ENCODE assay signal across 10 cellular contexts in the genomic region with DNA sequence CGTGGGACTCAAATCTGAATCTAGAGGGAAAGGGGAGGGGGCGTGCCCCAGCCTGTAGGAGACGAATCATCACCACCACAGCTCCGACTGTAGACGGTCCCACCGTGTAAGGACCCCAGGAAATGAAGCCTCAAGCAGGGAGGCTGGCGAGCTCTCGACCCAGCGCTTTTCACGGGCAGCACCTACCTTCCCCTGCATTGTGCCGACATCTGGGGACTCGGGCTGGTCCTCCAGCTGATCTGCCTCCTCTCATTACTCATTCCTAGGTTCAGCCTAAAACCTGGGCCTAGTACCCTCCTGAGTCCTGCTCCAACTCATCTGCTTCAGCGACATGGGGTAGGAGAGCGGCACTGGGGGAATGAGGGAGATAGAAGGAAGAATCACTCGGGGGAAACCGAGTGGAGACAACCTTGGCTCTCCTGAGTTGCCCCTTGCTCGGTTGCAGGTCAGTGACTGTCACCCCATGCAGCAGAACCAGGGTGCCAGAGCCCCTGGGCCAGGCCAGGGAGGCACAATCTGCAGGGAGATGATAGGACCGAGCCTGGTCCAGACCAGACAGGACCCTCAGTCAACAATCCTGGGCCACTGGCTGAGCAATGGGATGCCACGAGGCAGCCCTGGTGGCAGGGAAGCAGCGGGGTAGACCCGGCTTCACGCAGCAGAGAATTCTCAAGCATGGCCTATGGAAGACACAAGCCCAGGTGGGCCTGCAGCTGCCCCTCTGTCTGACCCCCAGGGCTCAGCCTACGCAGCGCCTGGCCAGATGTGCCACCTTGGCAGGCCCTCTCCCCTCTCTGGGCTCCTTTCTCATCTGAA. TPM values are rescaled to one million over a fixed set of nuclear protein-coding genes. Genes with fewer than 3 reads are reported as not detected.
DNase-seq lines count a peak whose midpoint lies in the region; ATAC-seq and TF ChIP-seq lines count a peak whose summit lies in the region.
"Had no signal": no experiment of that assay in that cellular context is flagged by ENCODE, and none has a peak within 500 bp of the region (broad histone marks: within the 10 kb centered on the region; RNA-seq: fewer than 3 reads in every experiment).

No MANE protein-coding gene starts in this region.

- H3K36me3 ChIP-seq in HCT116 (ENCODE audit: control insufficient read depth in 1 of 2, insufficient read depth in 2 of 2, low read length in 2 of 2): no peaks in the 10 kb centered on the region; a peak in 1 of 4 replicates
- no peaks in the 10 kb centered on the region for H3K36me3 ChIP-seq in adrenal gland (replicated peaks in 1 of 2)
- H3K36me3 ChIP-seq in iPS-18a (ENCODE audit: control insufficient read depth, low read depth, low read length): no peaks in the 10 kb centered on the region
- H3K36me3 ChIP-seq in smooth muscle cell (ENCODE audit: low read depth): no peaks in the 10 kb centered on the region

- POLR2A ChIA-PET in HCT116 (lab: Charles Lee): interaction anchor here (1.1 kb wide), 1 partner anchor 133 kb away, joined by 3 read pairs; no protein-coding TSS in a partner anchor

- H3K9me3 ChIP-seq in HCT116 (ENCODE audit: control insufficient read depth in 1 of 2, insufficient read depth in 1 of 2, low read depth in 1 of 2, low read length in 2 of 2) (no peaks in the 10 kb centered on the region), adrenal gland (replicated peaks in 1 of 3) (no peaks in the 10 kb centered on the region), iPS-18a (ENCODE audit: control insufficient read depth, low read depth, low read length) (no peaks in the 10 kb centered on the region), smooth muscle cell (replicated peaks; ENCODE audit: low read depth) (no peaks in the 10 kb centered on the region)

- BruUV-seq in HCT116 (replicated peaks; lab: Mats Ljungman, UMichigan): no TSS peak

- TF ChIP-seq POLR2A in HCT116 (IDR thresholded peaks at IDR 0.05; ENCODE audit: borderline replicate concordance, extremely low read depth, insufficient read depth, insufficient read length) (no peak), adrenal gland (IDR thresholded peaks at IDR 0.05) (no peak)

- peaks cover 74% of the 10 kb centered on the region for H3K79me2 ChIP-seq in HCT116 (ENCODE audit: insufficient read depth, low read length)
- peaks cover 80% of the 10 kb centered on the region for H3K79me2 ChIP-seq in smooth muscle cell (ENCODE audit: low read depth)

- H3K27me3 ChIP-seq in HCT116 (ENCODE audit: insufficient read depth, low read length) (no peaks in the 10 kb centered on the region), adrenal gland (no peaks in the 10 kb centered on the region), iPS-18a (ENCODE audit: control insufficient read depth, insufficient read depth, low read length) (no peaks in the 10 kb centered on the region), smooth muscle cell (ENCODE audit: low read depth) (no peaks in the 10 kb centered on the region)

- no peaks in the 10 kb centered on the region for H3K9me2 ChIP-seq in HCT116 (ENCODE audit: insufficient read depth)

- intact Hi-C loops in HCT116 (cut with micrococcal nuclease) (no loop called here), adrenal gland (cut with DNase I) (no loop called here)

- TF ChIP-seq RAD21 in HCT116 (IDR thresholded peaks at IDR 0.05; ENCODE audit: low read depth): no peak

- RAD21 ChIA-PET in HCT116 (lab: Charles Lee; ENCODE audit: low non-redundant PET in 1 of 2, low total read pairs in 2 of 2, uncharacterized antibody in 2 of 2, unreplicated experiment in 2 of 2): no interaction called here

- H2AFZ ChIP-seq in HCT116 (ENCODE audit: low read depth, low read length, poor library complexity, severe bottlenecking): no peak overlapping the region
- no peak overlapping the region for H2AFZ ChIP-seq in smooth muscle cell (ENCODE audit: low read depth)

- 61 to 86% (median 64%) methylated on average over 12 to 24 of the region's 24 CpGs for WGBS in adrenal gland, 4 donors
- WGBS in smooth muscle cell (ENCODE audit: low lambda C conversion rate): 39% methylated on average over 24 of the region's 24 CpGs

- H3K4me3 ChIP-seq in HCT116 (replicated peaks in 1 of 2; ENCODE audit: low read depth in 1 of 2, low read length in 2 of 2) (peak overlapping the region in 1 of 2 experiments; percentile 28; a peak in 1 of 4 replicates), adrenal gland (peak overlapping the region in 1 of 4 donors; percentile 93), iPS-18a (ENCODE audit: low read length) (peak overlapping the region; percentile 42), smooth muscle cell (peak overlapping the region; percentile 95)

- TF ChIP-seq CTCF in HCT116 (IDR thresholded peaks at IDR 0.05 in 2 of 3, conservative IDR thresholded peaks at IDR 0.05 in 1 of 3; ENCODE audit: borderline replicate concordance in 1 of 3, insufficient read depth in 1 of 3, low read depth in 2 of 3, low read length in 2 of 3) (no peak), adrenal gland (IDR thresholded peaks at IDR 0.05) (no peak), smooth muscle cell (IDR thresholded peaks at IDR 0.05; ENCODE audit: borderline replicate concordance, insufficient read depth, poor library complexity, severe bottlenecking) (no peak)

- H3K9ac ChIP-seq in HCT116 (ENCODE audit: low read length): peak overlapping the region; percentile 56
- peak overlapping the region; percentile 60 for H3K9ac ChIP-seq in iPS-18a (ENCODE audit: low read length)
- peak overlapping the region; percentile 78 for H3K9ac ChIP-seq in smooth muscle cell (ENCODE audit: low read depth)
- H3K9ac ChIP-seq: KMS-11 had no signal

- ATAC-seq in HCT116: no peak
- ATAC-seq in HG02763 (IDR thresholded peaks at IDR 0.05; ENCODE audit: unreplicated experiment): no peak
- no peak for ATAC-seq in HG02970 (IDR thresholded peaks at IDR 0.05; ENCODE audit: low FRiP score, unreplicated experiment)

- DNase-seq in HCT116 (ENCODE audit: low read depth, low spot score): no peak
- peak in 1 of 7 donors; percentile 25 for DNase-seq in adrenal gland
- DNase-seq in smooth muscle cell (lab: John Stamatoyannopoulos, UW; ENCODE audit: unreplicated experiment): no peak
- no peak for DNase-seq in HuH-7.5 (ENCODE audit: low spot score)
- no peak for DNase-seq in activated CD4-positive, alpha-beta T cell treated with anti-CD3 and anti-CD28 coated beads for 4 hours

- H4K20me1 ChIP-seq in HCT116 (ENCODE audit: insufficient read depth) (no peaks in the 10 kb centered on the region), smooth muscle cell (ENCODE audit: low read depth) (peaks cover 82% of the 10 kb centered on the region)

- H3K27ac ChIP-seq in HCT116 (ENCODE audit: low read depth, low read length) (peak overlapping the region; percentile 77), adrenal gland (peak overlapping the region in 4 of 5 donors; percentile 75 to 96 (median 85)), iPS-18a (ENCODE audit: low read length) (peak overlapping the region; percentile 59), smooth muscle cell (ENCODE audit: low read depth) (peak overlapping the region; percentile 95)
- H3K27ac ChIP-seq: KMS-11 had no signal

- H3F3A ChIP-seq in smooth muscle cell (ENCODE audit: low read depth): peaks cover 34% of the 10 kb centered on the region

- H3K4me1 ChIP-seq in HCT116 (ENCODE audit: control insufficient read depth in 1 of 2, insufficient read depth in 2 of 2, low read length in 2 of 2) (peaks cover 57 to 85% of the 10 kb centered on the region in 2 experiments), adrenal gland (replicated peaks in 1 of 2) (peaks cover 51 to 91% of the 10 kb centered on the region in 2 donors), iPS-18a (ENCODE audit: control insufficient read depth, low read depth, low read length) (peaks cover 60% of the 10 kb centered on the region), smooth muscle cell (ENCODE audit: low read depth) (peaks cover 65% of the 10 kb centered on the region)

- CTCF ChIA-PET in HCT116 (lab: Charles Lee): no interaction called here

- H3K4me2 ChIP-seq in HCT116 (ENCODE audit: low read length): peak overlapping the region; percentile 78
- peak overlapping the region; percentile 73 for H3K4me2 ChIP-seq in smooth muscle cell
- H3K4me2 ChIP-seq: KMS-11 had no signal

TF ChIP-seq in HCT116, 20 proteins besides CTCF, POLR2A, EP300 and RAD21 (continues in another document):
- TF ChIP-seq, protein P1, sequence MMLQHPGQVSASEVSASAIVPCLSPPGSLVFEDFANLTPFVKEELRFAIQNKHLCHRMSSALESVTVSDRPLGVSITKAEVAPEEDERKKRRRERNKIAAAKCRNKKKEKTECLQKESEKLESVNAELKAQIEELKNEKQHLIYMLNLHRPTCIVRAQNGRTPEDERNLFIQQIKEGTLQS (IDR thresholded peaks at IDR 0.05): no peak
- TF ChIP-seq CEBPB (IDR thresholded peaks at IDR 0.05; ENCODE audit: low read depth) (no peak), POLR2AphosphoS5 (IDR thresholded peaks at IDR 0.05; ENCODE audit: low read depth, low read length) (no peak), EZH2 (IDR thresholded peaks at IDR 0.05) (no peak), FOSL1 (IDR thresholded peaks at IDR 0.05; ENCODE audit: low read depth) (no peak), SP1 (IDR thresholded peaks at IDR 0.05; ENCODE audit: low read depth) (no peak), ELF1 (IDR thresholded peaks at IDR 0.05; ENCODE audit: borderline replicate concordance, low read depth) (no peak), ZFX (IDR thresholded peaks at IDR 0.05) (no peak), CBX3 (IDR thresholded peaks at IDR 0.05; ENCODE audit: low read depth) (no peak)

RNA-seq across cellular contexts. Expression of a gene that starts 0.8 kb away (rescaled TPM):
- total RNA-seq in HCT116 (2021; ENCODE audit: unreplicated experiment) (49.6 TPM), adrenal gland (10 to 100 TPM; 55.4 to 74.9 (median 66.8) TPM), smooth muscle cell (49.4 and 49.9 TPM in 2 replicates)
- 33.8 and 34.4 TPM in 2 replicates for polyA plus RNA-seq in HCT116 (2012)
- polyA plus RNA-seq in adrenal gland (10 to 100 TPM; 10.2 to 87.7 (median 54.3) TPM), smooth muscle cell (117 and 123 TPM in 2 replicates)

RNA-seq across cellular contexts. Expression of a gene that starts 33.5 kb away (rescaled TPM):
- total RNA-seq in HCT116 (2021; ENCODE audit: unreplicated experiment): 5.6 TPM
- 0.10 TPM in 1 of 2 replicates, not detected in the other for polyA plus RNA-seq in HCT116 (2012)
- total RNA-seq in adrenal gland: 1 to 10 TPM in 5 of 8 donors, under 1 TPM in 1, not detected in 2; 0.67 to 9.9 (median 1.7) TPM
- polyA plus RNA-seq in adrenal gland: 1 to 10 TPM in 2 of 3 donors, not detected in 1; 2.0 to 4.2 TPM
- not detected in 2 replicates for total RNA-seq in smooth muscle cell
- polyA plus RNA-seq in smooth muscle cell: 1.9 and 7.2 TPM in 2 replicates
- total RNA-seq: subcutaneous adipose tissue had no signal

RNA-seq across cellular contexts. Expression of a gene that starts 45.3 kb away (rescaled TPM):
- 10.0 TPM for total RNA-seq in HCT116 (2021; ENCODE audit: unreplicated experiment)
- polyA plus RNA-seq in HCT116 (2012): 0.03 TPM in 1 of 2 replicates, not detected in the other
- 10 to 100 TPM in 1 of 8 donors, 1 to 10 TPM in 3, not detected in 4; 1.5 to 15.1 (median 5.8) TPM for total RNA-seq in adrenal gland
- polyA plus RNA-seq in adrenal gland: 1 to 10 TPM in 1 of 3 donors, under 1 TPM in 1, not detected in 1; 0.88 to 2.5 TPM
- 1.7 TPM in 1 of 2 replicates, not detected in the other for total RNA-seq in smooth muscle cell
- polyA plus RNA-seq in smooth muscle cell: 2.3 and 11.1 TPM in 2 replicates
- total RNA-seq: subcutaneous adipose tissue had no signal
